In the genomic region with DNA sequence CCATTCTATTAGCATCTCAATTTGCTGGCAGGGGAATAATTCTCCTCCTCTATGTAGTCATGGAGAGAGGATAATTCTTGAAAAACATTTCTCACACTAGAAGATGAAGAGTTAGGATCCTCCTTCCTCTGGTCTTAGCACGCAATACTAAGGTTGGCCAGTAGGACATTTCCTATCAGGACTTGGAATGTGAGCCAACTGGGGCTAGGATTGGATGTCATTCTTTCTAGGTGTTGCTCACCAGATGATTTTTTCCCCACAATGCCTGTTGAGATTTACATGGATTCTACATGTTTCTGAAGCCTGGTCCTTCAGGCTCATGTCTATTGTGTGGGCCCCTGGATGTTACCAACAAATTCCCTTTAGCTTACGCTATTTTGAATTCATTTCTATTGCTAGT, we compare ENCODE assay signal across 13 cellular contexts. TPM values are rescaled to one million over a fixed set of nuclear protein-coding genes. Genes with fewer than 3 reads are reported as not detected.
A peak's percentile ranks its signal among the peaks of the same experiment; 100 is the strongest.
DNase-seq lines count a peak whose midpoint lies in the region; ATAC-seq, FAIRE-seq and TF ChIP-seq lines count a peak whose summit lies in the region.
"Had no signal": no experiment of that assay in that cellular context is flagged by ENCODE, and none has a peak within 500 bp of the region (broad histone marks: within the 10 kb centered on the region; RNA-seq: fewer than 3 reads in every experiment).

No MANE protein-coding gene starts in this region.

- H3K9me3 ChIP-seq in IMR-90 (ENCODE audit: control insufficient read depth, insufficient read depth, low read length): no peaks in the 10 kb centered on the region
- H3K9me3 ChIP-seq in mammary epithelial cell (replicated peaks; ENCODE audit: insufficient read depth, low read length): no peaks in the 10 kb centered on the region
- no peaks in the 10 kb centered on the region for H3K9me3 ChIP-seq in osteoblast (ENCODE audit: low read depth, low read length)

- no peaks in the 10 kb centered on the region for H3K9me1 ChIP-seq in IMR-90 (ENCODE audit: insufficient read depth, low read length)

- no peak overlapping the region for H3K4me2 ChIP-seq in IMR-90 (ENCODE audit: low read depth, low read length)
- H3K4me2 ChIP-seq in mammary epithelial cell (ENCODE audit: insufficient read depth, low read depth, low read length): no peak overlapping the region
- no peak overlapping the region for H3K4me2 ChIP-seq in osteoblast (ENCODE audit: insufficient read depth, low read length)

- FAIRE-seq in GM12891 (lab: Jason Lieb, UNC): no peak

- DNase-seq in GM06990 (ENCODE audit: extremely low read depth, insufficient read length) (no peak), IMR-90 (no peak), mammary epithelial cell (peak; percentile 9), osteoblast (ENCODE audit: insufficient read length, low spot score, missing footprints) (no peak), GM12891 (ENCODE audit: insufficient read length, low spot score) (no peak), dermis blood vessel endothelial cell (no peak)
- DNase-seq in stimulated activated CD4-positive, alpha-beta T cell treated with anti-CD3 and anti-CD28 coated beads, Interleukin-4, amount 100 ng/mL, for 24 hours: no peak
- DNase-seq: effector CD4-positive, alpha-beta T cell; left colon; T-helper 9 cell had no signal

- H4K8ac ChIP-seq in IMR-90 (ENCODE audit: low read depth in 2 of 2, low read length in 2 of 2): no peak overlapping the region

- H3K18ac ChIP-seq in IMR-90 (ENCODE audit: low read depth, low read length): no peak overlapping the region

- BruUV-seq in IMR-90 (replicated peaks; lab: Mats Ljungman, UMichigan) (no TSS peak), mammary epithelial cell (replicated peaks; lab: Mats Ljungman, UMichigan) (no TSS peak)

- no peak overlapping the region for H2BK15ac ChIP-seq in IMR-90 (ENCODE audit: low read depth, low read length)

- H2BK120ac ChIP-seq in IMR-90 (ENCODE audit: low read depth, low read length): no peak overlapping the region

- H3K4me1 ChIP-seq in IMR-90 (ENCODE audit: control insufficient read depth, insufficient read depth, low read length) (no peaks in the 10 kb centered on the region), mammary epithelial cell (ENCODE audit: insufficient read depth, low read length) (peaks cover 7% of the 10 kb centered on the region), osteoblast (ENCODE audit: insufficient read depth, low read length) (no peaks in the 10 kb centered on the region)

- TF ChIP-seq RAD21 in IMR-90 (IDR thresholded peaks at IDR 0.05; ENCODE audit: low read length): no peak

- H4K20me1 ChIP-seq in IMR-90 (ENCODE audit: insufficient read depth, low read length) (no peaks in the 10 kb centered on the region), mammary epithelial cell (ENCODE audit: insufficient read depth, low read length) (no peaks in the 10 kb centered on the region), osteoblast (ENCODE audit: insufficient read depth, low read length) (no peaks in the 10 kb centered on the region)

- no peak overlapping the region for H2BK20ac ChIP-seq in IMR-90 (ENCODE audit: low read depth, low read length)

- H3K4me3 ChIP-seq in GM06990 (replicated peaks; ENCODE audit: low read depth, low read length) (no peak overlapping the region), IMR-90 (ENCODE audit: insufficient read depth, low read depth, low read length) (no peak overlapping the region), mammary epithelial cell (replicated peaks in 1 of 3; ENCODE audit: insufficient read depth in 1 of 3, low read depth in 2 of 3, low read length in 3 of 3) (no peak overlapping the region), osteoblast (ENCODE audit: insufficient read depth, low read length) (no peak overlapping the region)

- H4K91ac ChIP-seq in IMR-90 (ENCODE audit: insufficient read depth, low read depth, low read length): no peak overlapping the region

- H3K27ac ChIP-seq in IMR-90 (ENCODE audit: insufficient read depth, low read length) (no peak overlapping the region), mammary epithelial cell (ENCODE audit: insufficient read depth, low read depth, low read length) (no peak overlapping the region), osteoblast (ENCODE audit: low read depth, low read length) (no peak overlapping the region)

- TF ChIP-seq CTCF in GM06990 (IDR thresholded peaks at IDR 0.05; ENCODE audit: insufficient read depth, low read length, poor library complexity, severe bottlenecking) (peak; percentile 32), IMR-90 (conservative IDR thresholded peaks at IDR 0.05; ENCODE audit: low read depth, low read length) (peak; percentile 21; the same call in 1 of the 2 replicates), mammary epithelial cell (conservative IDR thresholded peaks at IDR 0.05 in 1 of 2, IDR thresholded peaks at IDR 0.05 in 1 of 2; ENCODE audit: extremely low read depth in 1 of 2, insufficient read depth in 1 of 2, low read depth in 1 of 2, low read length in 2 of 2) (peak; percentile 39 to 47), osteoblast (IDR thresholded peaks at IDR 0.05; ENCODE audit: extremely low read depth, low read depth, low read length) (peak; percentile 44)

- no CpG with 5 or more reads among the region's 2 CpGs for WGBS in IMR-90 (ENCODE audit: extremely low coverage in 2 of 2, insufficient read length in 1 of 2), 2 experiments
- 100% methylated on average over 2 of the region's 2 CpGs for WGBS in mammary epithelial cell (ENCODE audit: low coverage, missing lambda C conversion rate)

- no peak overlapping the region for H2BK5ac ChIP-seq in IMR-90 (ENCODE audit: low read depth, low read length, poor library complexity, severe bottlenecking)

- TF ChIP-seq POLR2A in IMR-90 (IDR thresholded peaks at IDR 0.05; ENCODE audit: low read depth, low read length): no peak
- no peak for TF ChIP-seq POLR2A in GM12891 (IDR thresholded peaks at IDR 0.05; ENCODE audit: low read depth, low read length)

- no peak overlapping the region for H3K23ac ChIP-seq in IMR-90 (ENCODE audit: low read depth, low read length)

- H3K27me3 ChIP-seq in GM06990 (replicated peaks; ENCODE audit: control insufficient read depth, insufficient read depth, low read length) (no peaks in the 10 kb centered on the region), IMR-90 (ENCODE audit: control insufficient read depth, insufficient read depth, low read length) (peaks cover 9% of the 10 kb centered on the region), mammary epithelial cell (ENCODE audit: insufficient read depth, low read length) (no peaks in the 10 kb centered on the region), osteoblast (ENCODE audit: insufficient read depth, low read length) (no peaks in the 10 kb centered on the region)

- intact Hi-C loops in IMR-90 (cut with micrococcal nuclease): loop anchor here (10.0 kb wide), 1 partner anchor 211 kb away; no protein-coding TSS in a partner anchor
- intact Hi-C loops in mammary epithelial cell (cut with micrococcal nuclease): no loop called here

- H3K4ac ChIP-seq in IMR-90 (ENCODE audit: low read depth, low read length): no peak overlapping the region

- no peak overlapping the region for H3K9ac ChIP-seq in IMR-90 (ENCODE audit: low read depth, low read length)
- no peak overlapping the region for H3K9ac ChIP-seq in mammary epithelial cell (ENCODE audit: insufficient read depth, low read length)

- H2AK9ac ChIP-seq in IMR-90 (replicated peaks; ENCODE audit: low read depth, low read length, poor library complexity): no peak overlapping the region

- ATAC-seq in IMR-90 (ENCODE audit: low read depth) (no peak), GM21367 (IDR thresholded peaks at IDR 0.05; ENCODE audit: unreplicated experiment) (no peak)
- ATAC-seq: left colon; stimulated activated memory B cell treated with anti-CD40 and anti-IgM and Interleukin-4, amounts not matched to agents 10 μg/mL and 1 μg/mL and 100 μg/mL, for 72 hours had no signal

- CTCF ChIA-PET in IMR-90 (lab: Yijun Ruan, JAX) (interaction anchor here (1.0 kb wide), 1 partner anchor 22 kb away, joined by 3 read pairs; no protein-coding TSS in a partner anchor), mammary epithelial cell (lab: Charles Lee; ENCODE audit: low non-redundant PET) (no interaction called here)

- no peaks in the 10 kb centered on the region for H3K79me1 ChIP-seq in IMR-90 (ENCODE audit: low read depth in 1 of 2, low read length in 2 of 2)

- no peaks in the 10 kb centered on the region for H3K36me3 ChIP-seq in GM06990 (ENCODE audit: control insufficient read depth, insufficient read depth, low read length)
- no peaks in the 10 kb centered on the region for H3K36me3 ChIP-seq in IMR-90 (ENCODE audit: control insufficient read depth, insufficient read depth, low read length)
- H3K36me3 ChIP-seq in mammary epithelial cell (ENCODE audit: insufficient read depth, low read length): no peaks in the 10 kb centered on the region
- H3K36me3 ChIP-seq in osteoblast (ENCODE audit: insufficient read depth, low read length): no peaks in the 10 kb centered on the region

- POLR2A ChIA-PET in IMR-90 (lab: Charles Lee; ENCODE audit: unreplicated experiment): no interaction called here

- dilution Hi-C loops in IMR-90 (cut with HindIII; ENCODE audit: low sequenced_read_pairs, unreplicated experiment): no loop called here
- dilution Hi-C loops in mammary epithelial cell (cut with HindIII; ENCODE audit: low sequenced_read_pairs): no loop called here

- H2AFZ ChIP-seq in IMR-90 (replicated peaks; ENCODE audit: low read length, poor library complexity): no peak overlapping the region
- no peak overlapping the region for H2AFZ ChIP-seq in mammary epithelial cell (ENCODE audit: low read depth, low read length)
- no peak overlapping the region for H2AFZ ChIP-seq in osteoblast (ENCODE audit: low read length)

- no peak overlapping the region for H3K56ac ChIP-seq in IMR-90 (ENCODE audit: extremely low read depth, insufficient read depth, low read length)

- in situ Hi-C loops in IMR-90 (cut with MboI; ENCODE audit: low sequenced_read_pairs) (no loop called here), mammary epithelial cell (cut with MboI; ENCODE audit: low sequenced_read_pairs in 2 of 2) (loop anchor here (5.0 to 10.0 kb wide), 2 partner anchors 107 to 109 kb away; no protein-coding TSS in a partner anchor)

- H3K14ac ChIP-seq in IMR-90 (replicated peaks; ENCODE audit: low read depth, low read length): no peak overlapping the region

- no peak overlapping the region for H4K5ac ChIP-seq in IMR-90 (ENCODE audit: low read depth, low read length)

- no peak overlapping the region for H2AK5ac ChIP-seq in IMR-90 (ENCODE audit: low read depth, low read length)

- no peaks in the 10 kb centered on the region for H3K79me2 ChIP-seq in mammary epithelial cell (ENCODE audit: insufficient read depth, low read length)
- no peaks in the 10 kb centered on the region for H3K79me2 ChIP-seq in osteoblast (ENCODE audit: insufficient read depth, low read length)

TF ChIP-seq in GM12891, 5 proteins besides CTCF, POLR2A, EP300 and RAD21 (continues in another document):
- TF ChIP-seq POLR2AphosphoS5 (IDR thresholded peaks at IDR 0.05; ENCODE audit: low read depth, low read length): no peak

RNA-seq across cellular contexts. Expression of gene SLN, which starts 28.0 kb away (rescaled TPM):
- total RNA-seq in IMR-90 (2012; rRNA removed) (not detected in 2 replicates), mammary epithelial cell (not detected), osteoblast (not detected in 2 replicates), dermis blood vessel endothelial cell (not detected in 2 replicates)
- polyA plus RNA-seq in IMR-90 (2012; rRNA removed) (not detected in 2 replicates), mammary epithelial cell (not detected)
- not detected in 2 replicates for polyA plus RNA-seq in IMR-90 (2012; cell fraction: cytosol; rRNA removed)
- polyA plus RNA-seq in IMR-90 (2012; cell fraction: nucleus; rRNA removed; ENCODE audit: low replicate concordance): not detected in 2 replicates
- not detected for polyA minus RNA-seq in mammary epithelial cell
- 0.14 TPM for polyA plus RNA-seq in GM12891 (2012; ENCODE audit: low read depth, missing spikeins)
- total RNA-seq: left colon, NCI-H460 had no signal
